ENCODE assay signal across 8 cellular contexts in the genomic region with DNA sequence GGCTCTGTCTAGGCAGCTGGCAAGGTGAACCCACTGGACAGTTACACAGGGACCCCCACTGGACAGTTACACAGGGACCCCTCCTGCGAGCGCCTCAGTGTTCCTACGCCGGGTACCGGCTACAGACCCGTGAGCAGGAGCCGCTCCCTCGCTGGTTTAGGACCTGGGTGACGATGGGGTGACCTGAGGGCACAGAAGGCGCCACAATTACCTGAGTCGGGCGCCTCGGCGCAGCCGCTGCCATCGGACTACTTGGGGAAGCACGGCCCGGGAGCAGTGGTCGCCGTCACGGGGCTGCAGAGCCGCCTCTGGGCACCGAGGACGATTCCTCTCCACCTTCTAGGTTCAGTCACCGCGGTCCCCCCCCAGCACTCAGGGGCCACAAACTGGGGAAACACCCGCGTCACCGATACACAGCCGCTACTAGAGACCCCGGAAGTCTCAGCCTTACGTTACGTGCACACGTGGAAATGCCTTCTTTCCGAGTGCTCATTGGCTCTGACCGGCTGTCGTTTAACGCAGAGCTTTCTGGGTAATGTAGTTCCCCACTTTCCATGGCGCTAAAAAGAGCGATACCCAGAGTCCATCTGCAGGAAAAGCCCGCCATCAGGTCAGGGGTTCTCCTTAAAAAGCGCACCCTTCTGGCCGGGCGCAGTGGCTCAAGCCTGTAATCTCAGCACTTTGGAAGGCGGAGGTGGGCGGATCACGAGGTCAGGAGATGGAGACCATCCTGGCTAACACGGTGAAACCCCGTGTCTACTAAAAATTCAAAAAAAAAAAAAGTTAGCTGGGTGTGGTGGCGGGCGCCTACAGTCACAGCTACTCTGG. TPM values are rescaled to one million over a fixed set of nuclear protein-coding genes. Genes with fewer than 3 reads are reported as not detected.
DNase-seq lines count a peak whose midpoint lies in the region; ATAC-seq and TF ChIP-seq lines count a peak whose summit lies in the region.
"Not testable (repeated sequence)": the region's sequence is repeated elsewhere in the genome, so short reads cannot be mapped to it uniquely, and the experiment has no call there.

TSS of gene ZNF417 (minus strand) at position 425 of the 828 bp plus-strand sequence. CDS start at position 244, 181 bp downstream.

- H3K4me1 ChIP-seq in ovary (ENCODE audit: insufficient read depth): not testable (repeated sequence)
- peaks cover 10 to 15% of the 10 kb centered on the region in 2 donors for H3K4me1 ChIP-seq in thyroid gland

- H3K36me3 ChIP-seq in ovary, thyroid gland: not testable (repeated sequence)

- H3K9me3 ChIP-seq in ovary: peaks cover 0 to 39% of the 10 kb centered on the region in 2 donors
- not testable (repeated sequence) for H3K9me3 ChIP-seq in thyroid gland

- not testable (repeated sequence) for TF ChIP-seq EP300 in ovary (IDR thresholded peaks at IDR 0.05)

- H3K4me3 ChIP-seq in ovary (peak within 1 kb of the TSS; percentile 79), thyroid gland (replicated peaks in 1 of 3) (peak within 1 kb of the TSS; percentile 29 to 78 (median 60))

- TF ChIP-seq POLR2A in GM10847 (IDR thresholded peaks at IDR 0.05; ENCODE audit: extremely low read depth, insufficient read length) (peak; percentile 54), ovary (IDR thresholded peaks at IDR 0.05) (peak; percentile 35), thyroid gland (IDR thresholded peaks at IDR 0.05) (peak in 1 of 2 donors; percentile 60)

- H3K27ac ChIP-seq in ovary (peak within 1 kb of the TSS; percentile 9 to 13), thyroid gland (peak within 1 kb of the TSS in 2 of 3 donors; percentile 3 to 51)

- H3K36me3 Mint-ChIP-seq in activated naive CD4-positive, alpha-beta T cell treated with anti-CD3 and anti-CD28 coated beads, Interleukin-2, amount 50 U/mL, for 72 hours: peaks cover 78 to 79% of the 10 kb centered on the region in 2 donors

- H3K27ac Mint-ChIP-seq in activated naive CD4-positive, alpha-beta T cell treated with anti-CD3 and anti-CD28 coated beads, Interleukin-2, amount 50 U/mL, for 72 hours: peak within 1 kb of the TSS; percentile 96 to 97

- H3K9me3 Mint-ChIP-seq in activated naive CD4-positive, alpha-beta T cell treated with anti-CD3 and anti-CD28 coated beads, Interleukin-2, amount 50 U/mL, for 72 hours: peaks cover 28 to 48% of the 10 kb centered on the region in 2 donors

- intact Hi-C loops in Right ventricle myocardium inferior (cut with DNase I); ovary (cut with DNase I); thyroid gland (cut with DNase I): not testable (repeated sequence)

- ATAC-seq in HG02610 (IDR thresholded peaks at IDR 0.05; ENCODE audit: unreplicated experiment) (peak; percentile 94), Right ventricle myocardium inferior (peak; percentile 99)
- ATAC-seq in activated naive CD4-positive, alpha-beta T cell treated with anti-CD3 and anti-CD28 coated beads, Interleukin-2, amount 50 U/mL, for 72 hours: peak; percentile 99 to 100

- H3K27me3 ChIP-seq in ovary, thyroid gland: not testable (repeated sequence)

- DNase-seq in NCI-H1092 (lab: John Stamatoyannopoulos, UW) (peak; percentile 87), SKM-1 (lab: John Stamatoyannopoulos, UW; ENCODE audit: unreplicated experiment) (peak; percentile 71), Right ventricle myocardium inferior (ENCODE audit: missing footprints) (peak; percentile 88), ovary (peak; percentile 76 to 82 (median 78)), thyroid gland (peak; percentile 85 to 87)
- DNase-seq in activated naive CD4-positive, alpha-beta T cell treated with anti-CD3 and anti-CD28 coated beads, Interleukin-2, amount 50 U/mL, for 72 hours (ENCODE audit: low spot score in 2 of 2): peak; percentile 69 to 89

- not testable (repeated sequence) for TF ChIP-seq CTCF in ovary (IDR thresholded peaks at IDR 0.05)
- TF ChIP-seq CTCF in thyroid gland (IDR thresholded peaks at IDR 0.05): peak in 3 of 6 experiments; percentile 17 to 29 (median 24)

- WGBS in ovary, 3 donors: 0 to 1% (median 1%) methylated on average over 36 to 51 of the region's 51 CpGs
- 0 to 1% methylated on average over 18 to 30 of the region's 51 CpGs for WGBS in thyroid gland, 2 donors

RNA-seq across cellular contexts. Expression of gene ZNF417, which starts in this region (rescaled TPM):
- 10 to 100 TPM; 13.7 to 16.8 TPM for total RNA-seq in activated naive CD4-positive, alpha-beta T cell treated with anti-CD3 and anti-CD28 coated beads, Interleukin-2, amount 50 U/mL, for 72 hours
- 9.5 TPM for total RNA-seq in Right ventricle myocardium inferior
- 10 to 100 TPM in 6 of 7 donors, 1 to 10 TPM in 1; 9.5 to 22.6 (median 20.4) TPM for total RNA-seq in ovary
- polyA plus RNA-seq in ovary: 10 to 100 TPM in 1 of 2 donors, 1 to 10 TPM in 1; 7.6 to 13.8 TPM
- total RNA-seq in thyroid gland: 10 to 100 TPM; 17.7 to 33.0 (median 25.1) TPM

Comparison
In these comparisons a context has a peak if more than half of its experiments do, and no peak if none do; other contexts are left out.
1. Peak in every context shown above with its lines: DNase-seq, ATAC-seq, H3K4me3 ChIP-seq and H3K27ac ChIP-seq.